Comparison of ENCODE assay signal across 27 cellular contexts in the genomic region with DNA sequence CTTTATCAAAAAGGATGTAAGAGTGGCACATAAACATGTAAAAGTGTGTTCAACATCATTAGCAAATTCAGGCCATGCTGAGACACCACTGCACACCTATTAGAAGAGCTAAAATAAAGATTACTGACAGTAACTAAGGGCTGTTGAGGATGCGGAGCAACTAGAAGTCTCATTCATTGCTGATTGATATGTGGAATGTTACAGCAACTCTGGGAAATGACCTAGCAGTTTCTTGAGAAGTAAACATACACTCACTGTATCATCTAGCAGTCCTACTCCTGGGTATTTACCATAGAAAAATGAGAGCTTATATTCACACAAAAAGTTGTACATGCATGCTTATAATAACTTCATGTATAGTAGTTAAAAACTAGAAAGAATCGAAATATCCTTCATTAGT.
"Had no signal": no experiment of that assay in that cellular context is flagged by ENCODE, and none has a peak within 500 bp of the region (broad histone marks: within the 10 kb centered on the region; RNA-seq: fewer than 3 reads in every experiment).

No MANE protein-coding gene starts in this region.

- H3K27me3 Mint-ChIP-seq: activated naive CD8-positive, alpha-beta T cell; naive thymus-derived CD4-positive, alpha-beta T cell; T-cell had no signal

- H3K9me3 ChIP-seq: body of pancreas, colonic mucosa, gastroesophageal sphincter, right atrium auricular region, suprapubic skin, tibial artery had no signal

- H3K27ac Mint-ChIP-seq: activated naive CD8-positive, alpha-beta T cell; T-cell; T-helper 2 cell treated with Interferon-gamma antibody and Interleukin-4, amounts not matched to agents 5 μg/mL and 100 μg/mL, for 36 hours had no signal

- DNase-seq: activated CD4-positive, alpha-beta T cell treated with anti-CD3 and anti-CD28 coated beads for 4 hours; activated CD4-positive, alpha-beta T cell treated with anti-CD3 and anti-CD28 coated beads, Interleukin-2, amount 50 U/mL, for 48 hours; activated CD4-positive, CD25-positive, alpha-beta regulatory T cell; activated CD8-positive, alpha-beta memory T cell treated with anti-CD3 and anti-CD28 coated beads for 24 hours; activated naive CD4-positive, alpha-beta T cell treated with Interleukin-2 at 50 U/mL for 16 hours; activated T-cell treated with anti-CD3 and anti-CD28 coated beads, Interleukin-2, amount 50 U/mL, for 4 hours; anterior cingulate cortex; body of pancreas; cerebellar nuclear complex; colonic mucosa; dorsolateral prefrontal cortex; effector memory CD4-positive, alpha-beta T cell; left cardiac atrium; mammary epithelial cell; midbrain; naive thymus-derived CD4-positive, alpha-beta T cell; stimulated activated CD4-positive, alpha-beta T cell treated with anti-CD3 and anti-CD28 coated beads, Interleukin-15, amount 100 ng/mL, for 24 hours; stimulated activated CD4-positive, alpha-beta T cell treated with anti-CD3 and anti-CD28 coated beads, Interleukin-2, amount 100 ng/mL, for 24 hours; stimulated activated naive CD4-positive, alpha-beta T cell; T-cell; tibial artery had no signal

- H3K4me3 ChIP-seq: body of pancreas, colonic mucosa, dorsolateral prefrontal cortex, gastroesophageal sphincter, hepatocyte, right atrium auricular region, suprapubic skin, tibial artery had no signal

- H3K4me3 Mint-ChIP-seq: activated naive CD8-positive, alpha-beta T cell; activated T-cell treated with anti-CD3 and anti-CD28 coated beads, Interleukin-2, amount 50 U/mL, for 4 hours; naive thymus-derived CD4-positive, alpha-beta T cell; T-cell; T-helper 2 cell treated with Interferon-gamma antibody and Interleukin-4, amounts not matched to agents 5 μg/mL and 100 μg/mL, for 36 hours had no signal

- H3K27ac ChIP-seq: body of pancreas, colonic mucosa, dorsolateral prefrontal cortex, gastroesophageal sphincter, hepatocyte, right atrium auricular region, suprapubic skin had no signal

- ATAC-seq: body of pancreas; gastroesophageal sphincter; left cardiac atrium; naive thymus-derived CD4-positive, alpha-beta T cell; T-cell had no signal

- H3K4me1 ChIP-seq: body of pancreas, colonic mucosa had no signal

- H3K27me3 ChIP-seq: body of pancreas, colonic mucosa, dorsolateral prefrontal cortex, gastroesophageal sphincter, hepatocyte, right atrium auricular region, suprapubic skin, tibial artery had no signal
